In genomic region chrX:150568320-150569154, GRCh38 we compare ENCODE assay signal across 8 cellular contexts. TPM values are rescaled to one million over a fixed set of nuclear protein-coding genes. Genes with fewer than 3 reads are reported as not detected.
A peak's percentile ranks its signal among the peaks of the same experiment; 100 is the strongest.
DNase-seq lines count a peak whose midpoint lies in the region; ATAC-seq and TF ChIP-seq lines count a peak whose summit lies in the region.

TSS of gene MTM1 (plus strand) at chrX:150568621. CDS start at chrX:150592615, 23,994 bp downstream.

- H3K79me2 ChIP-seq in trophoblast cell (ENCODE audit: control insufficient read depth, insufficient read depth, low read length, poor library complexity), result peaks cover 5% of the 10 kb centered on the region

- DNase-seq in NCI-H146 treated with DMSO at 0.1 percent for 48 hours (lab: John Stamatoyannopoulos, UW; ENCODE audit: unreplicated experiment) (peak; percentile 78), T-helper 1 cell (peak; percentile 80 to 95 (median 84)), amniotic epithelial cell (ENCODE audit: low read depth) (peak; percentile 93), heart left ventricle (peak; percentile 95 to 97 (median 95)), trophoblast cell (peak; percentile 92), transverse colon (peak; percentile 95)

- WGBS in heart left ventricle, 4 donors, result 1 to 46% (median 9%) methylated on average over 47 to 89 of the region's 89 CpGs
- WGBS in trophoblast cell (ENCODE audit: extremely low coverage, insufficient coverage, insufficient read length), result no CpG with 5 or more reads among the region's 89 CpGs
- WGBS in transverse colon (ENCODE audit: low coverage in 1 of 2), 2 donors, result 72% methylated on average over 74 of the region's 89 CpGs; no CpG with 5 or more reads in 1 of the 2 donors

- in situ Hi-C loops in transverse colon (cut with MboI; ENCODE audit: low pct_ligation_motif_present in 1 of 4, low pct_unique_long_range_greater_than_20kb in 1 of 4, low sequenced_read_pairs in 3 of 4), result no loop called here

- H3K18ac ChIP-seq in trophoblast cell (ENCODE audit: low read length), result peak within 1 kb of the TSS; percentile 80

- peak within 1 kb of the TSS; percentile 46 for H3K4ac ChIP-seq in trophoblast cell (ENCODE audit: low read depth, low read length)

- H4K12ac ChIP-seq in trophoblast cell (ENCODE audit: low read depth, low read length), result no peak within 1 kb of the TSS

- H3K9me3 ChIP-seq in heart left ventricle, result no peaks in the 10 kb centered on the region
- H3K9me3 ChIP-seq in trophoblast cell (ENCODE audit: insufficient read depth, low read depth, low read length), result no peaks in the 10 kb centered on the region
- no peaks in the 10 kb centered on the region for H3K9me3 ChIP-seq in transverse colon

- no peak within 1 kb of the TSS for H2AK5ac ChIP-seq in trophoblast cell (ENCODE audit: low read length)

- peak within 1 kb of the TSS; percentile 57 for H3K14ac ChIP-seq in trophoblast cell (ENCODE audit: low read length)

- no peak for TF ChIP-seq EP300 in transverse colon (IDR thresholded peaks at IDR 0.05; ENCODE audit: low read depth)

- intact Hi-C loops in heart left ventricle (cut with DNase I), result loop anchor here in 1 of 10 donors (10.0 kb wide), 1 partner anchor 64 kb away; no protein-coding TSS in a partner anchor
- intact Hi-C loops in transverse colon (cut with DNase I; ENCODE audit: low total_unique reads), result no loop called here

- peak within 1 kb of the TSS; percentile 38 for H2BK120ac ChIP-seq in trophoblast cell (ENCODE audit: insufficient read depth, low read length, poor library complexity)

- ATAC-seq in HG02884 (IDR thresholded peaks at IDR 0.05; ENCODE audit: unreplicated experiment), result peak; percentile 88
- ATAC-seq in heart left ventricle, result peak; percentile 98 to 99 (median 99)

- H3K79me1 ChIP-seq in trophoblast cell (ENCODE audit: low read length), result peaks cover 9% of the 10 kb centered on the region

- peak within 1 kb of the TSS; percentile 69 for H3K4me2 ChIP-seq in trophoblast cell (ENCODE audit: low read length)

- no peak within 1 kb of the TSS for H2BK12ac ChIP-seq in trophoblast cell (ENCODE audit: low read length)

- H3K4me1 ChIP-seq in heart left ventricle, result peaks cover 0 to 44% (median 15%) of the 10 kb centered on the region in 12 donors
- H3K4me1 ChIP-seq in trophoblast cell (ENCODE audit: control insufficient read depth in 1 of 2, insufficient read depth in 2 of 2, low read length in 2 of 2), result peaks cover 0 to 3% of the 10 kb centered on the region in 2 experiments
- peaks cover 0 to 24% (median 16%) of the 10 kb centered on the region in 4 donors for H3K4me1 ChIP-seq in transverse colon

- H3K27me3 ChIP-seq in heart left ventricle, result no peaks in the 10 kb centered on the region
- H3K27me3 ChIP-seq in trophoblast cell (ENCODE audit: insufficient read depth, low read length), result no peaks in the 10 kb centered on the region
- H3K27me3 ChIP-seq in transverse colon, result no peaks in the 10 kb centered on the region

- TF ChIP-seq CTCF in heart left ventricle (IDR thresholded peaks at IDR 0.05), result no peak
- TF ChIP-seq CTCF in transverse colon (IDR thresholded peaks at IDR 0.05), result no peak

- H3K36me3 ChIP-seq in heart left ventricle, result no peaks in the 10 kb centered on the region
- no peaks in the 10 kb centered on the region for H3K36me3 ChIP-seq in trophoblast cell (ENCODE audit: control insufficient read depth in 1 of 2, insufficient read depth in 2 of 2, low read length in 2 of 2)
- H3K36me3 ChIP-seq in transverse colon, result no peaks in the 10 kb centered on the region

- H4K8ac ChIP-seq in trophoblast cell (ENCODE audit: low read depth, low read length), result peak within 1 kb of the TSS; percentile 76

- H2BK5ac ChIP-seq in trophoblast cell (ENCODE audit: low read depth, low read length, poor library complexity), result peak within 1 kb of the TSS; percentile 39

- H4K91ac ChIP-seq in trophoblast cell (ENCODE audit: low read depth, low read length), result peak within 1 kb of the TSS; percentile 37

- H3K9ac ChIP-seq in trophoblast cell (ENCODE audit: low read length), result peak within 1 kb of the TSS; percentile 74

- TF ChIP-seq POLR2A in GM15510 (IDR thresholded peaks at IDR 0.05; ENCODE audit: borderline replicate concordance, extremely low read depth, insufficient read length), result peak; percentile 61
- peak in 1 of 2 donors; percentile 67 for TF ChIP-seq POLR2A in heart left ventricle (IDR thresholded peaks at IDR 0.05)
- TF ChIP-seq POLR2A in transverse colon (IDR thresholded peaks at IDR 0.05), result peak; percentile 81

- no peak within 1 kb of the TSS for H3K23ac ChIP-seq in trophoblast cell (ENCODE audit: low read length)

- H3K4me3 ChIP-seq in heart left ventricle, result peak within 1 kb of the TSS; percentile 61 to 97 (median 75)
- H3K4me3 ChIP-seq in trophoblast cell (ENCODE audit: low read depth, low read length), result peak within 1 kb of the TSS; percentile 93
- peak within 1 kb of the TSS; percentile 55 to 80 (median 70) for H3K4me3 ChIP-seq in transverse colon

- H2AFZ ChIP-seq in trophoblast cell (ENCODE audit: insufficient read depth, low read length, poor library complexity), result no peak within 1 kb of the TSS

- peak within 1 kb of the TSS; percentile 67 to 88 (median 84) for H3K27ac ChIP-seq in heart left ventricle
- peak within 1 kb of the TSS; percentile 34 for H3K27ac ChIP-seq in trophoblast cell (ENCODE audit: low read depth, low read length)
- H3K27ac ChIP-seq in transverse colon, result peak within 1 kb of the TSS; percentile 92 to 97 (median 93)

RNA-seq across cellular contexts. Expression of gene MTM1, which starts in this region (rescaled TPM):
- total RNA-seq in heart left ventricle (10 to 100 TPM in 6 of 9 donors, 1 to 10 TPM in 3; 7.8 to 18.9 (median 11.9) TPM), transverse colon (10 to 100 TPM; 12.7 to 73.2 (median 44.7) TPM)
- polyA plus RNA-seq in heart left ventricle, result 1 to 10 TPM; 2.2 to 7.3 TPM
- 10.6 and 10.9 TPM in 2 replicates for polyA plus RNA-seq in trophoblast cell (2013)

Comparison
In these comparisons a context has a peak if more than half of its experiments do, and no peak if none do; other contexts are left out.
1. Peak in every context shown above with its lines: DNase-seq, ATAC-seq, H3K4me3 ChIP-seq and H3K27ac ChIP-seq.
2. H3K27ac ChIP-seq: peak in every context shown above with its lines; median percentile 93 in transverse colon; 84 in heart left ventricle; 34 in trophoblast cell.